10 cellular contexts compared by ENCODE assay signal in the genomic region with DNA sequence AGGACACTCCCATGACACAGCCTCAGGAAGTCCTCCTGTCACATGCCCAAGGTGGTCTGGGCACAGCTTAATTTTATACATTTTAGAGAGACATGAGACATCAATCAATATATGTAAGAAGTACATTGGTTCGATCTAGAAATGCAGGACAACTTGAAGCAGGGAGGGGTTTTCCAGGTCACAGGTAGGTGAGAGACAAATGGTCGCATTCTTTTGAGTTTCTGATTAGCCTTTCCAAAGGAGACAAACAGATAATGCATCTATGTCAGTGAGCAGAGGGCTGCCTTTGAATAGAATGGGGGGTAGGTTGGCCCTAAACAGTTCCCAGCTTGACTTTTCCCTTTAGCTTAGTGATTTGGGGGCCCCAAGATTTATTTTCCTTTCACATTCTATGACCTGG. TPM values are rescaled to one million over a fixed set of nuclear protein-coding genes. Genes with fewer than 3 reads are reported as not detected.
DNase-seq lines count a peak whose midpoint lies in the region; TF ChIP-seq lines count a peak whose summit lies in the region.
"Had no signal": no experiment of that assay in that cellular context is flagged by ENCODE, and none has a peak within 500 bp of the region (broad histone marks: within the 10 kb centered on the region; RNA-seq: fewer than 3 reads in every experiment).

No MANE protein-coding gene starts in this region.

- POLR2A ChIA-PET in RWPE1 (lab: Yijun Ruan, JAX; ENCODE audit: low non-redundant PET) = no interaction called here

- WGBS in transverse colon (ENCODE audit: low coverage in 1 of 2), 2 donors = 64% methylated on average over 2 of the region's 2 CpGs; no CpG with 5 or more reads in 1 of the 2 donors

- TF ChIP-seq CTCF in RWPE1 (conservative IDR thresholded peaks at IDR 0.05; ENCODE audit: low read depth) (no peak), transverse colon (IDR thresholded peaks at IDR 0.05) (no peak)

- peak overlapping the region; percentile 85 for H3K27ac ChIP-seq in RWPE1
- H3K27ac ChIP-seq in epithelial cell of prostate = peak overlapping the region; percentile 5
- H3K27ac ChIP-seq in muscle layer of duodenum (ENCODE audit: low read length) = peak overlapping the region; percentile 86
- H3K27ac ChIP-seq in transverse colon = peak overlapping the region; percentile 88 to 95 (median 90)
- H3K27ac ChIP-seq in substantia nigra (ENCODE audit: low read depth, low read length, poor library complexity, severe bottlenecking) = no peak overlapping the region

- H3K27me3 ChIP-seq in muscle layer of duodenum (ENCODE audit: low read depth, low read length) (no peaks in the 10 kb centered on the region), transverse colon (peaks cover 9% of the 10 kb centered on the region)

- intact Hi-C loops in transverse colon (cut with DNase I; ENCODE audit: low total_unique reads) = no loop called here

- CTCF ChIA-PET in RWPE1 (lab: Yijun Ruan, JAX) = no interaction called here

- H3K36me3 ChIP-seq in muscle layer of duodenum (ENCODE audit: control insufficient read depth in 1 of 2, insufficient read depth in 2 of 2, low read length in 2 of 2) (peaks cover 0 to 5% of the 10 kb centered on the region in 2 donors), transverse colon (no peaks in the 10 kb centered on the region)

- H3K4me3 ChIP-seq in muscle layer of duodenum (ENCODE audit: low read depth in 1 of 2, low read length in 2 of 2) (peak overlapping the region; percentile 67 to 79), transverse colon (peak overlapping the region; percentile 0 to 57 (median 46))

- DNase-seq in RWPE1 (ENCODE audit: low spot score) (no peak), epithelial cell of prostate (ENCODE audit: low read depth, low spot score) (no peak), transverse colon (no peak), substantia nigra (lab: John Stamatoyannopoulos, UW) (no peak), NCI-H2081 (lab: John Stamatoyannopoulos, UW) (no peak), germinal center (ENCODE audit: low spot score) (no peak)
- DNase-seq: effector CD8-positive, alpha-beta T cell; NCI-H1092; occipital lobe had no signal

- H3K9me3 ChIP-seq in muscle layer of duodenum (ENCODE audit: control insufficient read depth in 1 of 2, low read length in 2 of 2) (no peaks in the 10 kb centered on the region), transverse colon (no peaks in the 10 kb centered on the region)

- TF ChIP-seq POLR2A in transverse colon (IDR thresholded peaks at IDR 0.05) = no peak

- TF ChIP-seq EP300 in transverse colon (IDR thresholded peaks at IDR 0.05; ENCODE audit: low read depth) = no peak

- H3K4me1 ChIP-seq in muscle layer of duodenum (ENCODE audit: control insufficient read depth in 1 of 2, insufficient read depth in 2 of 2, low read length in 2 of 2) (peaks cover 0 to 36% of the 10 kb centered on the region in 2 donors), transverse colon (peaks cover 0 to 10% (median under 1%) of the 10 kb centered on the region in 4 donors)

- in situ Hi-C loops in transverse colon (cut with MboI; ENCODE audit: low pct_ligation_motif_present in 1 of 4, low pct_unique_long_range_greater_than_20kb in 1 of 4, low sequenced_read_pairs in 3 of 4) = no loop called here

RNA-seq across cellular contexts. Expression of a gene that starts 2.5 kb away (rescaled TPM):
- 10 to 100 TPM; 42.7 to 59.8 (median 51.9) TPM for total RNA-seq in transverse colon
